In genomic region chr14:37587881-37588666, GRCh38 we compare ENCODE assay signal across 11 cellular contexts. TPM values are rescaled to one million over a fixed set of nuclear protein-coding genes. Genes with fewer than 3 reads are reported as not detected.
A peak's percentile ranks its signal among the peaks of the same experiment; 100 is the strongest.
DNase-seq lines count a peak whose midpoint lies in the region; ATAC-seq and TF ChIP-seq lines count a peak whose summit lies in the region.
"Had no signal": no experiment of that assay in that cellular context is flagged by ENCODE, and none has a peak within 500 bp of the region (broad histone marks: within the 10 kb centered on the region; RNA-seq: fewer than 3 reads in every experiment).

No MANE protein-coding gene starts in this region.

- H3K27me3 ChIP-seq in MG63: peaks cover 3% of the 10 kb centered on the region; the same call in 1 of the 2 replicates

- CTCF ChIA-PET in Calu3 (lab: Charles Lee): interaction anchor here (0.6 to 1.4 kb wide), 3 partner anchors 21 to 338 kb away, joined by 3 to 4 read pairs (median 3); no protein-coding TSS in a partner anchor
- CTCF ChIA-PET in activated CD4-positive, alpha-beta memory T cell treated with anti-CD3 and anti-CD28 coated beads for 36 hours (lab: Charles Lee): no interaction called here

- intact Hi-C loops in Calu3 (cut with micrococcal nuclease; ENCODE audit: unreplicated experiment): no loop called here
- intact Hi-C loops in activated CD4-positive, alpha-beta memory T cell treated with anti-CD3 and anti-CD28 coated beads for 36 hours (cut with micrococcal nuclease): no loop called here

- no peak for TF ChIP-seq CTCF in Calu3 (IDR thresholded peaks at IDR 0.05; ENCODE audit: unreplicated experiment)
- no peak for TF ChIP-seq CTCF in nephron (IDR thresholded peaks at IDR 0.05; ENCODE audit: unreplicated experiment in 3 of 3)

- ATAC-seq in GM21825 (IDR thresholded peaks at IDR 0.05; ENCODE audit: unreplicated experiment): no peak

- no peaks in the 10 kb centered on the region for H3K9me3 ChIP-seq in MG63

- H3K4me1 Mint-ChIP-seq in Calu3 (ENCODE audit: low read depth, unreplicated experiment): peaks cover 8% of the 10 kb centered on the region
- H3K4me1 Mint-ChIP-seq in nephron: peaks cover 19% of the 10 kb centered on the region
- peaks cover 3% of the 10 kb centered on the region for H3K4me1 Mint-ChIP-seq in activated CD4-positive, alpha-beta memory T cell treated with anti-CD3 and anti-CD28 coated beads for 36 hours (ENCODE audit: low read depth)

- BruUV-seq in Calu3 (replicated peaks; lab: Mats Ljungman, UMichigan): no TSS peak

- H3K9me3 Mint-ChIP-seq in Calu3 (ENCODE audit: low read depth, unreplicated experiment) (no peaks in the 10 kb centered on the region), nephron (peaks cover 3% of the 10 kb centered on the region)
- H3K9me3 Mint-ChIP-seq in activated CD4-positive, alpha-beta memory T cell treated with anti-CD3 and anti-CD28 coated beads for 36 hours: peaks cover 3% of the 10 kb centered on the region

- H3K27me3 Mint-ChIP-seq in Calu3 (ENCODE audit: unreplicated experiment) (no peaks in the 10 kb centered on the region), nephron (ENCODE audit: low read depth) (peaks cover 100% of the 10 kb centered on the region)
- H3K27me3 Mint-ChIP-seq in activated CD4-positive, alpha-beta memory T cell treated with anti-CD3 and anti-CD28 coated beads for 36 hours: peaks cover 69% of the 10 kb centered on the region

- H3K4me3 Mint-ChIP-seq in Calu3 (ENCODE audit: low read depth, unreplicated experiment) (peak overlapping the region; percentile 66), nephron (peak overlapping the region; percentile 38 to 49 (median 39))
- H3K4me3 Mint-ChIP-seq in activated CD4-positive, alpha-beta memory T cell treated with anti-CD3 and anti-CD28 coated beads for 36 hours: no peak overlapping the region

- H3K36me3 Mint-ChIP-seq in Calu3 (ENCODE audit: insufficient read depth, unreplicated experiment) (peaks cover 96% of the 10 kb centered on the region), nephron (ENCODE audit: low read depth) (no peaks in the 10 kb centered on the region)
- H3K36me3 Mint-ChIP-seq in activated CD4-positive, alpha-beta memory T cell treated with anti-CD3 and anti-CD28 coated beads for 36 hours: peaks cover 22% of the 10 kb centered on the region

- H3K4me3 ChIP-seq in MG63: peak overlapping the region; percentile 44

- POLR2A ChIA-PET in activated CD4-positive, alpha-beta memory T cell treated with anti-CD3 and anti-CD28 coated beads for 36 hours (lab: Charles Lee): no interaction called here

- peak; percentile 58 for DNase-seq in Calu3
- peak; percentile 19 for DNase-seq in MG63
- DNase-seq in ecto neural progenitor cell (ENCODE audit: low spot score): peak; percentile 80
- no peak for DNase-seq in cerebellum (ENCODE audit: low spot score)
- no peak for DNase-seq in stimulated activated CD8-positive, alpha-beta memory T cell treated with anti-CD3 and anti-CD28 coated beads, Interleukin-4, amount 100 ng/mL, for 48 hours
- no peak for DNase-seq in activated CD4-positive, alpha-beta memory T cell treated with anti-CD3 and anti-CD28 coated beads for 36 hours
- DNase-seq: activated CD8-positive, alpha-beta memory T cell treated with anti-CD3 and anti-CD28 coated beads for 24 hours; RPMI8226 had no signal

- H3K36me3 ChIP-seq in MG63: no peaks in the 10 kb centered on the region

- H3K27ac Mint-ChIP-seq in Calu3 (ENCODE audit: unreplicated experiment) (peak overlapping the region; percentile 85), nephron (no peak overlapping the region)
- H3K27ac Mint-ChIP-seq in activated CD4-positive, alpha-beta memory T cell treated with anti-CD3 and anti-CD28 coated beads for 36 hours: no peak overlapping the region

RNA-seq across cellular contexts. Expression of gene FOXA1, which starts 7.0 kb away (rescaled TPM):
- total RNA-seq in Calu3 (2022) (108 and 131 TPM in 2 replicates), cerebellum (not detected)
- total RNA-seq in MG63 (2014; rRNA removed; shearing (Covaris generic); ENCODE audit: low replicate concordance): 0.64 TPM in 1 of 2 replicates, not detected in the other
- under 1 TPM; 0.12 to 0.19 TPM for total RNA-seq in activated CD4-positive, alpha-beta memory T cell treated with anti-CD3 and anti-CD28 coated beads for 36 hours
- total RNA-seq: M059J had no signal

RNA-seq across cellular contexts. Expression of gene TTC6, which starts 7.4 kb away (rescaled TPM):
- total RNA-seq in Calu3 (2022) (13.4 and 13.8 TPM in 2 replicates), cerebellum (2.4 TPM)
- total RNA-seq in MG63 (2014; rRNA removed; shearing (Covaris generic); ENCODE audit: low replicate concordance): not detected in 2 replicates
- total RNA-seq in activated CD4-positive, alpha-beta memory T cell treated with anti-CD3 and anti-CD28 coated beads for 36 hours: not detected
- total RNA-seq: M059J had no signal

Comparison
In these comparisons a context has a peak if more than half of its experiments do, and no peak if none do; other contexts are left out.
1. DNase-seq: peak in Calu3 (single experiment), MG63 (single experiment) and ecto neural progenitor cell (single experiment); none in cerebellum (single experiment), stimulated activated CD8-positive, alpha-beta memory T cell treated with anti-CD3 and anti-CD28 coated beads, Interleukin-4, amount 100 ng/mL, for 48 hours (single experiment) and activated CD4-positive, alpha-beta memory T cell treated with anti-CD3 and anti-CD28 coated beads for 36 hours (single experiment).
2. RNA of gene FOXA1, which starts 7.0 kb away (total RNA-seq): 108 to 131 TPM in Calu3; 0.12 to 0.19 TPM in activated CD4-positive, alpha-beta memory T cell treated with anti-CD3 and anti-CD28 coated beads for 36 hours, 0.64 TPM in MG63 and not detected in cerebellum (single experiment); every median in the first group is over 10 times any median in the second.